ENCODE assay signal across 8 cellular contexts in genomic region chr1:110407260-110408210, GRCh38. TPM values are rescaled to one million over a fixed set of nuclear protein-coding genes. Genes with fewer than 3 reads are reported as not detected.
DNase-seq lines count a peak whose midpoint lies in the region; ATAC-seq and TF ChIP-seq lines count a peak whose summit lies in the region.

Gene LAMTOR5, minus strand, starts transcription at chr1:110407694. Its CDS starts 74 bp downstream, at chr1:110407620.

- 0% methylated on average over 57 to 63 of the region's 76 CpGs for WGBS in lower leg skin, 2 donors

- TF ChIP-seq POLR2A in lower leg skin (IDR thresholded peaks at IDR 0.05) = peak in 1 of 2 donors; percentile 13

- CTCF ChIA-PET in activated CD8-positive, alpha-beta T cell treated with anti-CD3 and anti-CD28 coated beads for 36 hours (lab: Charles Lee) = interaction anchor here (0.9 to 6.6 kb wide), 11 partner anchors 29 to 214 kb away, joined by 3 to 101 read pairs (median 4); no protein-coding TSS in a partner anchor

- DNase-seq in CD4-positive, CD25-positive, alpha-beta regulatory T cell = peak; percentile 85 to 96 (median 91)
- peak; percentile 93 for DNase-seq in NCI-H82 (lab: John Stamatoyannopoulos, UW)
- peak; percentile 96 for DNase-seq in activated CD8-positive, alpha-beta T cell treated with anti-CD3 and anti-CD28 coated beads for 36 hours
- DNase-seq in ecto neural progenitor cell (ENCODE audit: low spot score) = peak; percentile 86
- peak; percentile 94 to 99 for DNase-seq in lower leg skin (ENCODE audit: low spot score in 2 of 2)
- DNase-seq in stimulated activated CD4-positive, alpha-beta T cell treated with anti-CD3 and anti-CD28 coated beads, Interleukin-4, amount 100 ng/mL, for 48 hours (ENCODE audit: low read depth in 2 of 2) = peak; percentile 88 to 92

- H3K4me3 Mint-ChIP-seq in CD4-positive, CD25-positive, alpha-beta regulatory T cell = peak within 1 kb of the TSS; percentile 97 to 100 (median 99)
- H3K4me3 Mint-ChIP-seq in activated CD8-positive, alpha-beta T cell treated with anti-CD3 and anti-CD28 coated beads for 36 hours = peak within 1 kb of the TSS; percentile 98

- no peaks in the 10 kb centered on the region for H3K27me3 ChIP-seq in CD4-positive, CD25-positive, alpha-beta regulatory T cell (ENCODE audit: control insufficient read depth, insufficient read depth, low read length)

- no peak for TF ChIP-seq CTCF in activated CD8-positive, alpha-beta T cell treated with anti-CD3 and anti-CD28 coated beads for 36 hours (IDR thresholded peaks at IDR 0.05)
- no peak for TF ChIP-seq CTCF in lower leg skin (IDR thresholded peaks at IDR 0.05)

- no peaks in the 10 kb centered on the region for H3K9me3 ChIP-seq in CD4-positive, CD25-positive, alpha-beta regulatory T cell (ENCODE audit: control insufficient read depth in 2 of 2, low read length in 2 of 2)

- intact Hi-C loops in activated CD8-positive, alpha-beta T cell treated with anti-CD3 and anti-CD28 coated beads for 36 hours (cut with micrococcal nuclease) = loop anchor here (2.0 kb wide), 1 partner anchor 69 kb away; the partner anchor contains the start of gene RBM15
- intact Hi-C loops in lower leg skin (cut with DNase I; ENCODE audit: low total_unique reads) = no loop called here

- peaks cover 14% of the 10 kb centered on the region for H3K36me3 Mint-ChIP-seq in CD4-positive, CD25-positive, alpha-beta regulatory T cell
- H3K36me3 Mint-ChIP-seq in activated CD8-positive, alpha-beta T cell treated with anti-CD3 and anti-CD28 coated beads for 36 hours (ENCODE audit: low read depth) = peaks cover 16% of the 10 kb centered on the region

- peak within 1 kb of the TSS; percentile 80 for H3K27ac ChIP-seq in CD4-positive, CD25-positive, alpha-beta regulatory T cell (ENCODE audit: insufficient read depth, low read length, poor library complexity, severe bottlenecking)

- peak; percentile 94 to 96 for ATAC-seq in CD4-positive, CD25-positive, alpha-beta regulatory T cell (ENCODE audit: low read depth in 2 of 2)
- ATAC-seq in GM19395 (IDR thresholded peaks at IDR 0.05; ENCODE audit: unreplicated experiment) = peak; percentile 81
- peak; percentile 70 for ATAC-seq in HG03565 (IDR thresholded peaks at IDR 0.05; ENCODE audit: unreplicated experiment)
- peak; percentile 94 for ATAC-seq in activated CD8-positive, alpha-beta T cell treated with anti-CD3 and anti-CD28 coated beads for 36 hours

- H3K36me3 ChIP-seq in CD4-positive, CD25-positive, alpha-beta regulatory T cell (ENCODE audit: control insufficient read depth, insufficient read depth, low read length) = peaks cover 25% of the 10 kb centered on the region

- peaks cover 8 to 43% (median 25%) of the 10 kb centered on the region in 4 donors for H3K4me1 Mint-ChIP-seq in CD4-positive, CD25-positive, alpha-beta regulatory T cell
- peaks cover 19% of the 10 kb centered on the region for H3K4me1 Mint-ChIP-seq in activated CD8-positive, alpha-beta T cell treated with anti-CD3 and anti-CD28 coated beads for 36 hours (ENCODE audit: low read depth)

- peak within 1 kb of the TSS; percentile 99 to 100 (median 100) for H3K27ac Mint-ChIP-seq in CD4-positive, CD25-positive, alpha-beta regulatory T cell
- H3K27ac Mint-ChIP-seq in activated CD8-positive, alpha-beta T cell treated with anti-CD3 and anti-CD28 coated beads for 36 hours = peak within 1 kb of the TSS; percentile 100

- POLR2A ChIA-PET in activated CD8-positive, alpha-beta T cell treated with anti-CD3 and anti-CD28 coated beads for 36 hours (lab: Charles Lee) = interaction anchor here (0.6 to 5.4 kb wide), 4 partner anchors 16 to 200 kb away, joined by 3 to 32 read pairs (median 4); partner anchors contain the start of gene RBM15

- no peaks in the 10 kb centered on the region for H3K27me3 Mint-ChIP-seq in CD4-positive, CD25-positive, alpha-beta regulatory T cell
- no peaks in the 10 kb centered on the region for H3K27me3 Mint-ChIP-seq in activated CD8-positive, alpha-beta T cell treated with anti-CD3 and anti-CD28 coated beads for 36 hours

- H3K4me3 ChIP-seq in CD4-positive, CD25-positive, alpha-beta regulatory T cell (ENCODE audit: low read depth, low read length) = peak within 1 kb of the TSS; percentile 97
- H3K4me3 ChIP-seq in lower leg skin (ENCODE audit: low read depth, poor library complexity, severe bottlenecking) = peak within 1 kb of the TSS; percentile 98

- peaks cover 0 to 2% (median 0%) of the 10 kb centered on the region in 7 donors for H3K9me3 Mint-ChIP-seq in CD4-positive, CD25-positive, alpha-beta regulatory T cell
- H3K9me3 Mint-ChIP-seq in activated CD8-positive, alpha-beta T cell treated with anti-CD3 and anti-CD28 coated beads for 36 hours = no peaks in the 10 kb centered on the region

- H3K4me1 ChIP-seq in CD4-positive, CD25-positive, alpha-beta regulatory T cell (ENCODE audit: control insufficient read depth, insufficient read depth, low read length, poor library complexity, severe bottlenecking) = peaks cover 24% of the 10 kb centered on the region

RNA-seq across cellular contexts. Expression of gene LAMTOR5, which starts in this region (rescaled TPM):
- total RNA-seq in CD4-positive, CD25-positive, alpha-beta regulatory T cell = 79.3 TPM
- polyA plus RNA-seq in CD4-positive, CD25-positive, alpha-beta regulatory T cell = 100 to 1,000 TPM; 289 to 409 (median 303) TPM
- 100 to 1,000 TPM; 154 to 160 TPM for total RNA-seq in activated CD8-positive, alpha-beta T cell treated with anti-CD3 and anti-CD28 coated beads for 36 hours
- total RNA-seq in lower leg skin = 10 to 100 TPM; 47.7 to 76.1 (median 67.0) TPM

Comparison
In these comparisons a context has a peak if more than half of its experiments do, and no peak if none do; other contexts are left out.
1. Peak in every context shown above with its lines: DNase-seq, ATAC-seq, H3K4me3 ChIP-seq and H3K27ac ChIP-seq.